In the genomic region with DNA sequence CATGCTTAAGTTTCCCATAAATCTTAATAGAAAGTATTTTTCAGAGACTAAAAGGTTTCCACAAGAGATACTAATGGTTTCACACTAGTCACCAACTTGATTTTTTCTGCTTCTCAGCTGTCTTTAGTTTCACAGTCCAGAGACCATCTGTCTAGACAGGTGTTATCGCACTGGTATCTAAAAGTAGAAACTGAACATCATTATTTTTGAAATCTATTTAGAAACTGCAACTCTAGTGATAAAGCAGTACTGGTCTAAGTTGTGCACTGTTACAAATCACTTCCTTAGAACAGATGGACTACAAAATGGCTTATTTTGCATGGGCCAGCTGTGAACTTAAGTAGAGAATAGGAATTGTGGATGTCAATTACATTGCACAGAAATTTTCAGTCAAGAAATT, we compare ENCODE assay signal across 12 cellular contexts.
DNase-seq lines count a peak whose midpoint lies in the region; ATAC-seq and FAIRE-seq lines count a peak whose summit lies in the region.
"Had no signal": no experiment of that assay in that cellular context is flagged by ENCODE, and none has a peak within 500 bp of the region (broad histone marks: within the 10 kb centered on the region; RNA-seq: fewer than 3 reads in every experiment).

No MANE protein-coding gene starts in this region.

- no peaks in the 10 kb centered on the region for H3K4me1 ChIP-seq in small intestine (ENCODE audit: control insufficient read depth in 2 of 2, insufficient read depth in 1 of 2, low read depth in 1 of 2, low read length in 1 of 2)

- peak; percentile 38 for DNase-seq in inferior parietal cortex (ENCODE audit: extremely low spot score)
- DNase-seq in small intestine = no peak
- DNase-seq in RCC 7860 (ENCODE audit: low spot score) = no peak
- DNase-seq in HT-29 (ENCODE audit: low spot score) = no peak
- DNase-seq in HK-2 (ENCODE audit: unreplicated experiment) = no peak
- DNase-seq: activated CD4-positive, CD25-positive, alpha-beta regulatory T cell; activated gamma-delta T cell had no signal

- FAIRE-seq in small intestine (lab: Jason Lieb, UNC) = no peak
- no peak for FAIRE-seq in RCC 7860 (lab: Jason Lieb, UNC)

- WGBS in small intestine, 3 donors = 74 to 94% (median 89%) methylated on average over 1 of the region's 1 CpG

- H3K36me3 ChIP-seq in small intestine (ENCODE audit: control insufficient read depth in 2 of 2, insufficient read depth in 2 of 2, low read length in 2 of 2) = no peaks in the 10 kb centered on the region

- no peaks in the 10 kb centered on the region for H3K27me3 ChIP-seq in small intestine (ENCODE audit: control insufficient read depth in 2 of 2, insufficient read depth in 2 of 2, low read length in 2 of 2)

- H3K27ac ChIP-seq in small intestine (ENCODE audit: low read depth in 1 of 2, low read length in 1 of 2) = no peak overlapping the region

- ATAC-seq in GM18873 (IDR thresholded peaks at IDR 0.05; ENCODE audit: low FRiP score, unreplicated experiment) = peak; percentile 87
- peak; percentile 87 for ATAC-seq in GM21786 (IDR thresholded peaks at IDR 0.05; ENCODE audit: unreplicated experiment)
- peak; percentile 96 for ATAC-seq in HG03354 (IDR thresholded peaks at IDR 0.05; ENCODE audit: poor library complexity, severe bottlenecking, unreplicated experiment)
- ATAC-seq: GM23338, sciatic nerve had no signal

- no peak overlapping the region for H3K4me3 ChIP-seq in small intestine (ENCODE audit: low read depth in 1 of 2, low read length in 2 of 2)
- H3K4me3 ChIP-seq: GM23338 had no signal

- no peaks in the 10 kb centered on the region for H3K9me3 ChIP-seq in small intestine (ENCODE audit: control insufficient read depth, low read depth)
